8 cellular contexts compared by ENCODE assay signal in genomic region chr3:155854147-155854940, GRCh38. TPM values are rescaled to one million over a fixed set of nuclear protein-coding genes. Genes with fewer than 3 reads are reported as not detected.
DNase-seq lines count a peak whose midpoint lies in the region; ATAC-seq, FAIRE-seq and TF ChIP-seq lines count a peak whose summit lies in the region.

TSS of gene SLC33A1 (minus strand) at chr3:155854427. CDS start at chr3:155853997, 430 bp downstream.

- TF ChIP-seq CTCF in AG10803 (conservative IDR thresholded peaks at IDR 0.05; ENCODE audit: low read length): no peak

- H3K4me3 ChIP-seq in AG10803 (ENCODE audit: low read length): peak within 1 kb of the TSS; percentile 78

- DNase-seq in AG10803 (ENCODE audit: low read depth): peak; percentile 99
- DNase-seq in NCI-H460 (ENCODE audit: extremely low read depth, low read depth): peak; percentile 98
- DNase-seq in activated CD4-positive, CD25-positive, alpha-beta regulatory T cell treated with anti-CD3 and anti-CD28 coated beads, Interleukin-2, amount 50 U/mL, for 72 hours: peak; percentile 96
- DNase-seq in cerebellar nuclear complex (lab: John Stamatoyannopoulos, UW): peak; percentile 88 to 97
- DNase-seq in stimulated activated CD4-positive, alpha-beta T cell treated with anti-CD3 and anti-CD28 coated beads, Interleukin-12 subunit alpha, Interleukin-12 subunit beta, amount 100 ng/mL, for 4 hours: peak; percentile 96

- FAIRE-seq in islet of Langerhans (lab: Jason Lieb, UNC): peak; percentile 73

- ATAC-seq in GM19043 (IDR thresholded peaks at IDR 0.05; ENCODE audit: low read depth, unreplicated experiment) (peak; percentile 95), HG03378 (IDR thresholded peaks at IDR 0.05; ENCODE audit: unreplicated experiment) (peak; percentile 95)

RNA-seq across cellular contexts. Expression of gene SLC33A1, which starts in this region (rescaled TPM):
- total RNA-seq in NCI-H460 (2014; rRNA removed; shearing (Covaris generic)): 30.7 and 32.9 TPM in 2 replicates
- polyA plus RNA-seq in NCI-H460 (2014; cell fraction: nucleus; rRNA removed): 15.0 and 26.7 TPM in 2 replicates

Comparison
In these comparisons a context has a peak if more than half of its experiments do, and no peak if none do; other contexts are left out.
1. Peak in every context shown above with its lines: DNase-seq, ATAC-seq and H3K4me3 ChIP-seq.